ENCODE assay signal across 12 cellular contexts in genomic region chr1:3190256-3191041, GRCh38.
"Had no signal": no experiment of that assay in that cellular context is flagged by ENCODE, and none has a peak within 500 bp of the region (broad histone marks: within the 10 kb centered on the region; RNA-seq: fewer than 3 reads in every experiment).

No MANE protein-coding gene starts in this region.

- H3K4me3 ChIP-seq: left ventricle myocardium inferior had no signal

- DNase-seq: activated CD4-positive, alpha-beta memory T cell treated with anti-CD3 and anti-CD28 coated beads for 36 hours; activated gamma-delta T cell; activated naive CD8-positive, alpha-beta T cell treated with anti-CD3 and anti-CD28 coated beads for 36 hours; activated T-cell treated with anti-CD3 and anti-CD28 coated beads, Interleukin-2, amount 50 U/mL, for 48 hours; cortex of kidney; effector CD8-positive, alpha-beta T cell; islet precursor cell; left ventricle myocardium inferior; nephron progenitor cell; stimulated activated CD4-positive, alpha-beta T cell treated with anti-CD3 and anti-CD28 coated beads, Interleukin-15, amount 100 ng/mL, for 24 hours; stimulated activated CD4-positive, alpha-beta T cell treated with anti-CD3 and anti-CD28 coated beads, Interleukin-4, amount 100 ng/mL, for 24 hours; stimulated activated naive CD8-positive, alpha-beta T cell treated with anti-CD3 and anti-CD28 coated beads, Interleukin-15, amount 100 ng/mL, for 72 hours had no signal

- H3K9me3 Mint-ChIP-seq: activated CD4-positive, alpha-beta memory T cell treated with anti-CD3 and anti-CD28 coated beads for 36 hours; activated naive CD8-positive, alpha-beta T cell treated with anti-CD3 and anti-CD28 coated beads for 36 hours; nephron progenitor cell; stimulated activated naive CD8-positive, alpha-beta T cell treated with anti-CD3 and anti-CD28 coated beads, Interleukin-15, amount 100 ng/mL, for 72 hours had no signal

- H3K4me1 Mint-ChIP-seq: activated naive CD8-positive, alpha-beta T cell treated with anti-CD3 and anti-CD28 coated beads for 36 hours; stimulated activated naive CD8-positive, alpha-beta T cell treated with anti-CD3 and anti-CD28 coated beads, Interleukin-15, amount 100 ng/mL, for 72 hours had no signal

- H3K9me3 ChIP-seq: left ventricle myocardium inferior had no signal

- H3K4me3 Mint-ChIP-seq: activated CD4-positive, alpha-beta memory T cell treated with anti-CD3 and anti-CD28 coated beads for 36 hours; activated naive CD8-positive, alpha-beta T cell treated with anti-CD3 and anti-CD28 coated beads for 36 hours; nephron progenitor cell; stimulated activated naive CD8-positive, alpha-beta T cell treated with anti-CD3 and anti-CD28 coated beads, Interleukin-15, amount 100 ng/mL, for 72 hours had no signal

- H3K27ac ChIP-seq: left ventricle myocardium inferior had no signal

- H3K36me3 Mint-ChIP-seq: activated CD4-positive, alpha-beta memory T cell treated with anti-CD3 and anti-CD28 coated beads for 36 hours; activated naive CD8-positive, alpha-beta T cell treated with anti-CD3 and anti-CD28 coated beads for 36 hours had no signal

- H3K36me3 ChIP-seq: left ventricle myocardium inferior had no signal

- ATAC-seq: stimulated activated naive CD8-positive, alpha-beta T cell treated with anti-CD3 and anti-CD28 coated beads, Interleukin-15, amount 100 ng/mL, for 72 hours had no signal

- H3K27ac Mint-ChIP-seq: activated CD4-positive, alpha-beta memory T cell treated with anti-CD3 and anti-CD28 coated beads for 36 hours; activated naive CD8-positive, alpha-beta T cell treated with anti-CD3 and anti-CD28 coated beads for 36 hours had no signal
